Comparison of ENCODE assay signal across 18 cellular contexts in genomic region chr1:76351655-76352054, GRCh38.
DNase-seq lines count a peak whose midpoint lies in the region; ATAC-seq and TF ChIP-seq lines count a peak whose summit lies in the region.
"Had no signal": no experiment of that assay in that cellular context is flagged by ENCODE, and none has a peak within 500 bp of the region (broad histone marks: within the 10 kb centered on the region; RNA-seq: fewer than 3 reads in every experiment).

No MANE protein-coding gene starts in this region.

- no peak overlapping the region for H3K27ac Mint-ChIP-seq in GM23338
- H3K27ac Mint-ChIP-seq: CD4-positive, alpha-beta T cell; H9 had no signal

- H3K4me3 ChIP-seq in GM23338 (no peak overlapping the region), ascending aorta (no peak overlapping the region), heart left ventricle (no peak overlapping the region)
- H3K4me3 ChIP-seq: K562 had no signal

- H3K4me2 ChIP-seq in GM23338, result peak overlapping the region; percentile 25; the same call in 1 of the 2 replicates

- H4K20me1 ChIP-seq in GM23338 (replicated peaks; ENCODE audit: insufficient read depth), result no peaks in the 10 kb centered on the region

- H3K27me3 ChIP-seq in GM23338 (ENCODE audit: insufficient read depth) (no peaks in the 10 kb centered on the region), ascending aorta (no peaks in the 10 kb centered on the region), heart left ventricle (no peaks in the 10 kb centered on the region)
- H3K27me3 ChIP-seq: BE2C had no signal

- no peaks in the 10 kb centered on the region for H3K9me3 Mint-ChIP-seq in GM23338
- H3K9me3 Mint-ChIP-seq: CD4-positive, alpha-beta T cell; H9 had no signal

- intact Hi-C loops in ascending aorta (cut with DNase I), result no loop called here
- intact Hi-C loops in heart left ventricle (cut with DNase I), result no loop called here

- H3K36me3 Mint-ChIP-seq in GM23338 (ENCODE audit: low read depth), result no peaks in the 10 kb centered on the region

- H3K9me2 ChIP-seq in GM23338 (ENCODE audit: insufficient read depth), result no peaks in the 10 kb centered on the region

- H2AFZ ChIP-seq in GM23338, result no peak overlapping the region

- H3K9me3 ChIP-seq in ascending aorta, result no peaks in the 10 kb centered on the region
- H3K9me3 ChIP-seq in heart left ventricle, result no peaks in the 10 kb centered on the region
- H3K9me3 ChIP-seq: BE2C had no signal

- no peak overlapping the region for H3K27ac ChIP-seq in GM23338 (ENCODE audit: low read depth)
- H3K27ac ChIP-seq in ascending aorta, result no peak overlapping the region
- no peak overlapping the region for H3K27ac ChIP-seq in heart left ventricle

- H3F3A ChIP-seq in GM23338 (replicated peaks; ENCODE audit: low read depth), result no peaks in the 10 kb centered on the region

- TF ChIP-seq CTCF in GM23338 (conservative IDR thresholded peaks at IDR 0.05; ENCODE audit: low read depth in 2 of 2), result no peak
- TF ChIP-seq CTCF in ascending aorta (IDR thresholded peaks at IDR 0.05), result no peak
- TF ChIP-seq CTCF in heart left ventricle (IDR thresholded peaks at IDR 0.05), result no peak

- no peak overlapping the region for H3K4me3 Mint-ChIP-seq in GM23338
- H3K4me3 Mint-ChIP-seq: CD4-positive, alpha-beta T cell; H9 had no signal

- peaks cover 13% of the 10 kb centered on the region; the same call in 1 of the 2 replicates for H3K4me1 ChIP-seq in GM23338 (ENCODE audit: insufficient read depth)
- no peaks in the 10 kb centered on the region for H3K4me1 ChIP-seq in ascending aorta
- no peaks in the 10 kb centered on the region for H3K4me1 ChIP-seq in heart left ventricle
- H3K4me1 ChIP-seq: BE2C had no signal

- H3K27me3 Mint-ChIP-seq in GM23338 (ENCODE audit: insufficient read depth, low read depth, poor library complexity), result no peaks in the 10 kb centered on the region
- H3K27me3 Mint-ChIP-seq: CD4-positive, alpha-beta T cell had no signal

- H3K4me1 Mint-ChIP-seq in GM23338, result peaks cover 18% of the 10 kb centered on the region; the same call in 2 of the 3 replicates

- no peaks in the 10 kb centered on the region for H3K79me2 ChIP-seq in GM23338 (replicated peaks; ENCODE audit: insufficient read depth)

- no peak for TF ChIP-seq POLR2A in heart left ventricle (IDR thresholded peaks at IDR 0.05)

- WGBS in heart left ventricle, 4 donors, result 53 to 66% (median 61%) methylated on average over 3 of the region's 3 CpGs

- peak; percentile 42 for DNase-seq in COR-L47 (lab: John Stamatoyannopoulos, UW)
- no peak for DNase-seq in GM23338 (ENCODE audit: low spot score)
- DNase-seq in NCI-H146 (lab: John Stamatoyannopoulos, UW), result peak; percentile 39
- DNase-seq in NCI-H748 treated with DMSO at 0.1 percent for 48 hours (lab: John Stamatoyannopoulos, UW), result peak; percentile 66
- DNase-seq in activated CD4-positive, alpha-beta T cell treated with anti-CD3 and anti-CD28 coated beads for 1 hour, result no peak
- no peak for DNase-seq in ascending aorta (ENCODE audit: low spot score in 2 of 2)
- no peak for DNase-seq in heart left ventricle
- DNase-seq: ACHN; BE2C; C1 segment of cervical spinal cord; CD4-positive, alpha-beta T cell; DMS153; DMS79; GDM1; H9; IMR-90 had no signal

- ATAC-seq in GM23338, result no peak
- ATAC-seq in heart left ventricle, result no peak
- ATAC-seq in HG02840 (IDR thresholded peaks at IDR 0.05; ENCODE audit: low FRiP score, unreplicated experiment), result no peak
- ATAC-seq: K562 had no signal

- H3K36me3 ChIP-seq in GM23338 (ENCODE audit: insufficient read depth) (no peaks in the 10 kb centered on the region), ascending aorta (no peaks in the 10 kb centered on the region), heart left ventricle (no peaks in the 10 kb centered on the region)
- H3K36me3 ChIP-seq: BE2C had no signal

TF ChIP-seq in GM23338, 12 proteins besides CTCF, POLR2A, EP300 and RAD21:
- TF ChIP-seq CREB1 (CRISPR knock-in tag; IDR thresholded peaks at IDR 0.05; ENCODE audit: low read depth) (no peak), EZH2 (IDR thresholded peaks at IDR 0.05; ENCODE audit: low read depth, unreplicated experiment) (no peak), ETS1 (IDR thresholded peaks at IDR 0.05) (no peak), EZH2phosphoT487 (IDR thresholded peaks at IDR 0.05; ENCODE audit: unreplicated experiment) (no peak), POLR2AphosphoS5 (IDR thresholded peaks at IDR 0.05; ENCODE audit: low read depth) (no peak), JUNB (IDR thresholded peaks at IDR 0.05; ENCODE audit: unreplicated experiment) (no peak), STAT1 (IDR thresholded peaks at IDR 0.05; ENCODE audit: unreplicated experiment) (no peak), NANOG (IDR thresholded peaks at IDR 0.05; ENCODE audit: borderline replicate concordance) (no peak), ZNF114 (CRISPR knock-in tag; IDR thresholded peaks at IDR 0.05) (no peak)
- TF ChIP-seq, protein P1, sequence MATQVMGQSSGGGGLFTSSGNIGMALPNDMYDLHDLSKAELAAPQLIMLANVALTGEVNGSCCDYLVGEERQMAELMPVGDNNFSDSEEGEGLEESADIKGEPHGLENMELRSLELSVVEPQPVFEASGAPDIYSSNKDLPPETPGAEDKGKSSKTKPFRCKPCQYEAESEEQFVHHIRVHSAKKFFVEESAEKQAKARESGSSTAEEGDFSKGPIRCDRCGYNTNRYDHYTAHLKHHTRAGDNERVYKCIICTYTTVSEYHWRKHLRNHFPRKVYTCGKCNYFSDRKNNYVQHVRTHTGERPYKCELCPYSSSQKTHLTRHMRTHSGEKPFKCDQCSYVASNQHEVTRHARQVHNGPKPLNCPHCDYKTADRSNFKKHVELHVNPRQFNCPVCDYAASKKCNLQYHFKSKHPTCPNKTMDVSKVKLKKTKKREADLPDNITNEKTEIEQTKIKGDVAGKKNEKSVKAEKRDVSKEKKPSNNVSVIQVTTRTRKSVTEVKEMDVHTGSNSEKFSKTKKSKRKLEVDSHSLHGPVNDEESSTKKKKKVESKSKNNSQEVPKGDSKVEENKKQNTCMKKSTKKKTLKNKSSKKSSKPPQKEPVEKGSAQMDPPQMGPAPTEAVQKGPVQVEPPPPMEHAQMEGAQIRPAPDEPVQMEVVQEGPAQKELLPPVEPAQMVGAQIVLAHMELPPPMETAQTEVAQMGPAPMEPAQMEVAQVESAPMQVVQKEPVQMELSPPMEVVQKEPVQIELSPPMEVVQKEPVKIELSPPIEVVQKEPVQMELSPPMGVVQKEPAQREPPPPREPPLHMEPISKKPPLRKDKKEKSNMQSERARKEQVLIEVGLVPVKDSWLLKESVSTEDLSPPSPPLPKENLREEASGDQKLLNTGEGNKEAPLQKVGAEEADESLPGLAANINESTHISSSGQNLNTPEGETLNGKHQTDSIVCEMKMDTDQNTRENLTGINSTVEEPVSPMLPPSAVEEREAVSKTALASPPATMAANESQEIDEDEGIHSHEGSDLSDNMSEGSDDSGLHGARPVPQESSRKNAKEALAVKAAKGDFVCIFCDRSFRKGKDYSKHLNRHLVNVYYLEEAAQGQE (IDR thresholded peaks at IDR 0.05; ENCODE audit: unreplicated experiment), result no peak

Comparison
In these comparisons a context has a peak if more than half of its experiments do, and no peak if none do; other contexts are left out.
1. DNase-seq: peak in COR-L47 (single experiment), NCI-H146 (single experiment) and NCI-H748 treated with DMSO at 0.1 percent for 48 hours (single experiment); none in GM23338 (single experiment), activated CD4-positive, alpha-beta T cell treated with anti-CD3 and anti-CD28 coated beads for 1 hour (single experiment), ascending aorta (0 of 2) and heart left ventricle (0 of 5).